ENCODE assay signal across 15 cellular contexts in the genomic region with DNA sequence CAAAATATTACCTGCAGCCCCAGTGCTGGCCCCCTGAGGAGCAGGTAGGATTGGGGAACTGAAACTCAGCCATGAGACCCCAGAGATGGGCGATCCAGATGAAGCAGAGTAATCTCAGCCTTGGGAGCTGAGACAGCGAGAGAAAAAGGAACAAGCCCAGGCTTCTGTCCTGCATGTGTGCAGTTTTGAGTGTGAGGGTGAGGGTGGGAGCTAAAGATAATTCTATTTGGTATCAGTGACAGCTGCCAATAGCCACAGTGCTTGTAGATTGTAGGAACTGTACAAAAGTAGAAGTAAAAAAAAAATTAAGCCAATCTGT. TPM values are rescaled to one million over a fixed set of nuclear protein-coding genes. Genes with fewer than 3 reads are reported as not detected.
A peak's percentile ranks its signal among the peaks of the same experiment; 100 is the strongest.
DNase-seq lines count a peak whose midpoint lies in the region; ATAC-seq and TF ChIP-seq lines count a peak whose summit lies in the region.
"Had no signal": no experiment of that assay in that cellular context is flagged by ENCODE, and none has a peak within 500 bp of the region (broad histone marks: within the 10 kb centered on the region; RNA-seq: fewer than 3 reads in every experiment).

No MANE protein-coding gene starts in this region.

- H3K27ac ChIP-seq in colonic mucosa = peak overlapping the region; percentile 9
- H3K27ac ChIP-seq: pancreas had no signal

- H3K9me3 ChIP-seq in colonic mucosa = no peaks in the 10 kb centered on the region
- H3K9me3 ChIP-seq: BE2C, pancreas had no signal

- in situ Hi-C loops in KBM-7 (cut with MboI; ENCODE audit: low pct_unique_long_range_greater_than_20kb, low sequenced_read_pairs) = no loop called here

- H3K36me3 ChIP-seq in colonic mucosa = no peaks in the 10 kb centered on the region
- H3K36me3 ChIP-seq: BE2C, pancreas had no signal

- intact Hi-C loops in colonic mucosa (cut with DNase I) = no loop called here

- no peak overlapping the region for H3K4me3 ChIP-seq in colonic mucosa

- no peaks in the 10 kb centered on the region for H3K27me3 ChIP-seq in colonic mucosa
- H3K27me3 ChIP-seq: BE2C, pancreas had no signal

- peak; percentile 85 for DNase-seq in KBM-7
- no peak for DNase-seq in colonic mucosa
- peak; percentile 48 for DNase-seq in pons (ENCODE audit: low spot score)
- DNase-seq in HT-29 (ENCODE audit: low spot score) = no peak
- no peak for DNase-seq in ecto neural progenitor cell (ENCODE audit: low spot score)
- no peak for DNase-seq in germinal center (ENCODE audit: low spot score)
- DNase-seq: activated naive CD4-positive, alpha-beta T cell treated with Interleukin-2 at 50 U/mL for 16 hours; BE2C; DMS79; effector memory CD4-positive, alpha-beta T cell; NCI-H1417 treated with DMSO at 0.1 percent for 48 hours; NCI-H446 treated with DMSO at 0.1 percent for 48 hours; pancreas; stimulated activated CD4-positive, alpha-beta T cell treated with anti-CD3 and anti-CD28 coated beads, Interleukin-12 subunit alpha, Interleukin-12 subunit beta, amount 100 ng/mL, for 4 hours had no signal

- H3K4me1 ChIP-seq in colonic mucosa = no peaks in the 10 kb centered on the region
- H3K4me1 ChIP-seq: BE2C, pancreas had no signal

- no peak for TF ChIP-seq CTCF in colonic mucosa (IDR thresholded peaks at IDR 0.05)

- no peak overlapping the region for H3K9ac ChIP-seq in colonic mucosa (ENCODE audit: low read depth in 2 of 2, low read length in 2 of 2)

- peak; percentile 40 for ATAC-seq in GM18498 (IDR thresholded peaks at IDR 0.05; ENCODE audit: unreplicated experiment)

RNA-seq across cellular contexts. Expression of a gene that starts 5.9 kb away (rescaled TPM):
- total RNA-seq in colonic mucosa = 1 to 10 TPM; 2.7 to 3.0 TPM
- total RNA-seq in HT-29 (2014; rRNA removed; shearing (Covaris generic)) = 0.66 and 0.68 TPM in 2 replicates

Comparison
In these comparisons a context has a peak if more than half of its experiments do, and no peak if none do; other contexts are left out.
1. DNase-seq: peak in KBM-7 (single experiment) and pons (single experiment); none in colonic mucosa (single experiment), HT-29 (single experiment), ecto neural progenitor cell (single experiment) and germinal center (single experiment).